Comparison of ENCODE assay signal across 8 cellular contexts in genomic region chr20:53827996-53828672, GRCh38.
A peak's percentile ranks its signal among the peaks of the same experiment; 100 is the strongest.
DNase-seq lines count a peak whose midpoint lies in the region; ATAC-seq and TF ChIP-seq lines count a peak whose summit lies in the region.

No MANE protein-coding gene starts in this region.

- H3K36me3 Mint-ChIP-seq in natural killer cell: no peaks in the 10 kb centered on the region

- H3K27me3 ChIP-seq in OCI-LY1 (ENCODE audit: insufficient read depth, low read length): no peaks in the 10 kb centered on the region

- H4K20me1 ChIP-seq in OCI-LY1 (ENCODE audit: insufficient read depth, low read length): no peaks in the 10 kb centered on the region

- H3K4me3 ChIP-seq in OCI-LY1 (ENCODE audit: low read depth, low read length, poor library complexity, severe bottlenecking): no peak overlapping the region

- no peaks in the 10 kb centered on the region for H3F3A ChIP-seq in OCI-LY1 (ENCODE audit: insufficient read depth, low read length)

- DNase-seq in DMS79 (lab: John Stamatoyannopoulos, UW) (peak; percentile 3), dermis blood vessel endothelial cell (peak; percentile 98), natural killer cell (no peak), retina (no peak), NCI-H226 (no peak)

- H3K9me2 ChIP-seq in OCI-LY1 (ENCODE audit: low read depth, low read length): no peaks in the 10 kb centered on the region

- peak overlapping the region; percentile 65; the same call in 1 of the 2 replicates for H3K9ac ChIP-seq in OCI-LY1 (ENCODE audit: low read length)

- intact Hi-C loops in natural killer cell (cut with micrococcal nuclease): loop anchor here (10.0 kb wide), 1 partner anchor 47 kb away; no protein-coding TSS in a partner anchor

- H3K36me3 ChIP-seq in OCI-LY1 (ENCODE audit: insufficient read depth, low read length): no peaks in the 10 kb centered on the region; the same call in 1 of the 2 replicates

- H2AFZ ChIP-seq in OCI-LY1 (ENCODE audit: low read length): no peak overlapping the region

- H3K4me1 Mint-ChIP-seq in natural killer cell: peaks cover 37 to 43% of the 10 kb centered on the region in 2 donors

- ATAC-seq in natural killer cell: no peak
- ATAC-seq in GM19023 (IDR thresholded peaks at IDR 0.05; ENCODE audit: unreplicated experiment): no peak
- ATAC-seq in HG02623 (IDR thresholded peaks at IDR 0.05; ENCODE audit: unreplicated experiment): no peak

- H3K9me3 ChIP-seq in OCI-LY1 (ENCODE audit: low read length): peaks cover 4% of the 10 kb centered on the region; the same call in 1 of the 2 replicates

- H3K9me3 Mint-ChIP-seq in natural killer cell: no peaks in the 10 kb centered on the region

- peak overlapping the region; percentile 88 for H3K27ac ChIP-seq in OCI-LY1 (ENCODE audit: low read depth, low read length, poor library complexity, severe bottlenecking)

- H3K4me2 ChIP-seq in OCI-LY1 (ENCODE audit: low read length): peak overlapping the region; percentile 59

- H3K79me2 ChIP-seq in OCI-LY1 (ENCODE audit: insufficient read depth, low read length): no peaks in the 10 kb centered on the region

- no peaks in the 10 kb centered on the region for H3K27me3 Mint-ChIP-seq in natural killer cell (ENCODE audit: low read depth in 2 of 2)

- peak overlapping the region; percentile 88 for H3K4me3 Mint-ChIP-seq in natural killer cell

- TF ChIP-seq CTCF in OCI-LY1 (IDR thresholded peaks at IDR 0.05; ENCODE audit: low read length) (no peak), natural killer cell (IDR thresholded peaks at IDR 0.05) (no peak)

- H3K27ac Mint-ChIP-seq in natural killer cell: peak overlapping the region; percentile 84 to 93

- H3K4me1 ChIP-seq in OCI-LY1 (ENCODE audit: insufficient read depth, low read length, severe bottlenecking): peaks cover 51% of the 10 kb centered on the region

Comparison
In these comparisons a context has a peak if more than half of its experiments do, and no peak if none do; other contexts are left out.
1. DNase-seq: peak in DMS79 (single experiment) and dermis blood vessel endothelial cell (single experiment); none in natural killer cell (single experiment), retina (single experiment) and NCI-H226 (single experiment).